ENCODE assay signal across 8 cellular contexts in genomic region chr14:35341454-35342159, GRCh38. TPM values are rescaled to one million over a fixed set of nuclear protein-coding genes. Genes with fewer than 3 reads are reported as not detected.
DNase-seq lines count a peak whose midpoint lies in the region; ATAC-seq and TF ChIP-seq lines count a peak whose summit lies in the region.

No MANE protein-coding gene starts in this region.

- POLR2A ChIA-PET in WTC11 (lab: Charles Lee): interaction anchor here (0.6 to 1.5 kb wide), 4 partner anchors 9 to 468 kb away, joined by 3 to 5 read pairs (median 3); no protein-coding TSS in a partner anchor

- TF ChIP-seq CTCF in WTC11 (IDR thresholded peaks at IDR 0.05): no peak
- TF ChIP-seq CTCF in fibroblast of mammary gland (conservative IDR thresholded peaks at IDR 0.05; ENCODE audit: control insufficient read depth, insufficient read depth, low read depth, low read length): no peak

- H3K9me3 ChIP-seq in aorta (ENCODE audit: control insufficient read depth, low read length): no peaks in the 10 kb centered on the region

- peak; percentile 14 for DNase-seq in stimulated activated CD4-positive, alpha-beta T cell treated with anti-CD3 and anti-CD28 coated beads, Interleukin-4, amount 100 ng/mL, for 1 hour
- no peak for DNase-seq in stimulated activated CD4-positive, alpha-beta T cell treated with anti-CD3 and anti-CD28 coated beads, Interleukin-2, amount 100 ng/mL, for 48 hours
- peak; percentile 100 for DNase-seq in NCI-H2029 treated with DMSO at 0.1 percent for 48 hours (lab: John Stamatoyannopoulos, UW)
- peak; percentile 58 for DNase-seq in WTC11 (ENCODE audit: low spot score)
- peak; percentile 85 for DNase-seq in fibroblast of mammary gland (ENCODE audit: low read depth)
- peak; percentile 17 for DNase-seq in naive B cell
- DNase-seq in aorta: peak; percentile 98

- CTCF ChIA-PET in WTC11 (lab: Charles Lee): interaction anchor here (0.7 to 1.3 kb wide), 2 partner anchors 8 to 73 kb away, joined by 4 read pairs; no protein-coding TSS in a partner anchor

- peak overlapping the region; percentile 34 to 59 for H3K27ac ChIP-seq in aorta (ENCODE audit: low read depth in 1 of 2, low read length in 2 of 2)

- H3K4me3 Mint-ChIP-seq in WTC11 (no peak overlapping the region), naive B cell (peak overlapping the region in 6 of 8 donors; percentile 19 to 57 (median 46))

- no peaks in the 10 kb centered on the region for H3K36me3 Mint-ChIP-seq in WTC11
- H3K36me3 Mint-ChIP-seq in naive B cell: no peaks in the 10 kb centered on the region

- H3K27me3 Mint-ChIP-seq in WTC11 (ENCODE audit: low read depth) (no peaks in the 10 kb centered on the region), naive B cell (peaks cover 0 to 8% (median 0%) of the 10 kb centered on the region in 3 donors)

- H3K4me3 ChIP-seq in fibroblast of mammary gland (ENCODE audit: control insufficient read depth, low read depth, low read length) (no peak overlapping the region), aorta (ENCODE audit: low read length in 2 of 2) (no peak overlapping the region)

- no peaks in the 10 kb centered on the region for H3K36me3 ChIP-seq in aorta (ENCODE audit: control insufficient read depth in 1 of 2, insufficient read depth in 2 of 2, low read length in 1 of 2)

- ATAC-seq in WTC11 (peak; percentile 82), naive B cell (ENCODE audit: low read depth in 2 of 2) (peak; percentile 64 to 68), aorta (ENCODE audit: low FRiP score) (peak; percentile 94), HG02610 (IDR thresholded peaks at IDR 0.05; ENCODE audit: unreplicated experiment) (no peak)

- H3K27ac Mint-ChIP-seq in WTC11: no peak overlapping the region
- H3K27ac Mint-ChIP-seq in naive B cell: peak overlapping the region in 2 of 6 donors; percentile 82 to 96

- H3K4me1 ChIP-seq in aorta (ENCODE audit: control insufficient read depth in 1 of 2, insufficient read depth in 2 of 2, low read length in 2 of 2): no peaks in the 10 kb centered on the region

- H3K27me3 ChIP-seq in aorta (ENCODE audit: control insufficient read depth in 1 of 2, insufficient read depth in 2 of 2, low read length in 1 of 2): no peaks in the 10 kb centered on the region

- intact Hi-C loops in aorta (cut with DNase I): loop anchor here (2.0 to 5.0 kb wide), 4 partner anchors 46 to 61 kb away; partner anchors contain the start of genes NFKBIA (in 1 of the 2) and PSMA6 (in 1 of the 2)

- peaks cover 27% of the 10 kb centered on the region for H3K4me1 Mint-ChIP-seq in WTC11
- H3K4me1 Mint-ChIP-seq in naive B cell: peaks cover 19 to 43% (median 41%) of the 10 kb centered on the region in 3 donors

- no peaks in the 10 kb centered on the region for H3K9me3 Mint-ChIP-seq in WTC11
- H3K9me3 Mint-ChIP-seq in naive B cell: no peaks in the 10 kb centered on the region

- 3 to 5% methylated on average over 17 of the region's 17 CpGs for WGBS in aorta, 2 donors

TF ChIP-seq in WTC11, 78 proteins besides CTCF, POLR2A, EP300 and RAD21:
- TF ChIP-seq ETV6 (CRISPR knock-in tag; IDR thresholded peaks at IDR 0.05) (no peak), TEAD1 (CRISPR knock-in tag; IDR thresholded peaks at IDR 0.05) (0 out of 2 replicates have a peak, but pooled peaks have one; percentile 45), ZBTB21 (CRISPR knock-in tag; IDR thresholded peaks at IDR 0.05; ENCODE audit: borderline replicate concordance) (no peak)

RNA-seq across cellular contexts. Expression of gene PSMA6, which starts 49.4 kb away (rescaled TPM):
- total RNA-seq in WTC11 (2021) (197 to 215 TPM (median 210 TPM) in 3 replicates), aorta (100 to 1,000 TPM in 1 of 2 donors, 10 to 100 TPM in 1; 91.6 to 109 TPM)
- polyA plus RNA-seq in naive B cell (ENCODE audit: low read depth in 6 of 6) (100 to 1,000 TPM; 216 to 373 (median 267) TPM), aorta (100 to 1,000 TPM in 1 of 2 donors, 10 to 100 TPM in 1; 95.7 to 174 TPM)

Comparison
In these comparisons a context has a peak if more than half of its experiments do, and no peak if none do; other contexts are left out.
1. DNase-seq: peak in stimulated activated CD4-positive, alpha-beta T cell treated with anti-CD3 and anti-CD28 coated beads, Interleukin-4, amount 100 ng/mL, for 1 hour (single experiment), NCI-H2029 treated with DMSO at 0.1 percent for 48 hours (single experiment), WTC11 (single experiment), fibroblast of mammary gland (single experiment), naive B cell (single experiment) and aorta (2 of 2); none in stimulated activated CD4-positive, alpha-beta T cell treated with anti-CD3 and anti-CD28 coated beads, Interleukin-2, amount 100 ng/mL, for 48 hours (0 of 2).